ENCODE assay signal across 8 cellular contexts in the genomic region with DNA sequence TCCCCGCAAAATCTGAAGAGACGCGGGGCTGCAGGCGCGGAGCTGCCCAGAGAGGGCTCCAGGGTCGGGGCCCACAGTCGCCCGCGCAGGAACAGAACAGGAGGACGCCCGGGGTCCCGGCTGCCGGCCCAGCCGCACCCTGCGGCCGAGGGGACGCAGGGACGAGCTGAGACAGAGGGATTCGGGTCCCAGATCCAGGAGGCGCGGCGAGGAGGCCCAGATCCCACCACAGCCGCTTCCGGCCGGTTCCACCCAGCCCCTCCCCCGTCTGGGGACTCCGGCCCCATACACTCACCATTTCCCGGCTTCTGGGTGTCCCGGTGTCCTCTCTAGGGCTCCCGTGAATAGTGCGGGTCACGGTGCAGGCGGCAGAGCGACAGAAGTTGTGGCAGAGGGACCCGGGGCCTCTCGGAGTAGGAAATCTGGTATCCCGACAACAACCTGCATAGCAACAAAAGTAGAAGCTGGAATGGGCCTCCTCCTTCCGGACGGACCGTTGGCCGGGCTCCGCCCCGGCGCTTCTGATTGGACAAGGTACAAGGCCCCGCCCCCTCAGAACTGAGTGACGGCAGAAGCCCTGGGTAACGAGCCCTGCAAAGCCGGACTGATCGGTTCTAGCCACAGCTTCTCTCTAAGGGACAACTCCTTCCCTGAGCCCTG. TPM values are rescaled to one million over a fixed set of nuclear protein-coding genes. Genes with fewer than 3 reads are reported as not detected.
DNase-seq lines count a peak whose midpoint lies in the region; ATAC-seq, FAIRE-seq and TF ChIP-seq lines count a peak whose summit lies in the region.

ZNF20 (minus strand) TSS at position 466 of the 660 bp plus-strand sequence; CDS start at position 298, 168 bp downstream.

- peak; percentile 84 for ATAC-seq in GM21717 (IDR thresholded peaks at IDR 0.05; ENCODE audit: unreplicated experiment)
- peak; percentile 97 for ATAC-seq in activated T-helper 17 cell treated with anti-CD3 and anti-CD28 coated beads, Interleukin-2, amount 50 U/mL, for 72 hours (replicated peaks)
- peak; percentile 95 to 98 (median 96) for ATAC-seq in natural killer cell
- peak; percentile 94 to 96 for ATAC-seq in stimulated activated naive B cell treated with anti-CD40 and anti-IgM and Interleukin-4, amounts not matched to agents 10 μg/mL and 1 μg/mL and 100 μg/mL, for 72 hours (replicated peaks)

- peaks cover 20% of the 10 kb centered on the region for H3K36me3 ChIP-seq in KOPT-K1 (ENCODE audit: insufficient read depth, low read length)

- H3K4me3 Mint-ChIP-seq in activated T-helper 17 cell treated with anti-CD3 and anti-CD28 coated beads, Interleukin-2, amount 50 U/mL, for 72 hours, result peak within 1 kb of the TSS; percentile 88
- peak within 1 kb of the TSS; percentile 95 for H3K4me3 Mint-ChIP-seq in natural killer cell
- peak within 1 kb of the TSS; percentile 94 to 98 for H3K4me3 Mint-ChIP-seq in stimulated activated naive B cell treated with anti-CD40 and anti-IgM and Interleukin-4, amounts not matched to agents 10 μg/mL and 1 μg/mL and 100 μg/mL, for 72 hours

- H3K36me3 Mint-ChIP-seq in activated T-helper 17 cell treated with anti-CD3 and anti-CD28 coated beads, Interleukin-2, amount 50 U/mL, for 72 hours (ENCODE audit: low read depth), result peaks cover 24% of the 10 kb centered on the region
- peaks cover 1% of the 10 kb centered on the region for H3K36me3 Mint-ChIP-seq in natural killer cell
- peaks cover 10 to 21% of the 10 kb centered on the region in 2 donors for H3K36me3 Mint-ChIP-seq in stimulated activated naive B cell treated with anti-CD40 and anti-IgM and Interleukin-4, amounts not matched to agents 10 μg/mL and 1 μg/mL and 100 μg/mL, for 72 hours

- intact Hi-C loops in natural killer cell (cut with micrococcal nuclease), result loop anchor here (1.0 to 2.0 kb wide), 2 partner anchors 49 to 81 kb away; no protein-coding TSS in a partner anchor

- FAIRE-seq in RCC 7860 (lab: Jason Lieb, UNC), result peak; percentile 77

- no peak for TF ChIP-seq CTCF in natural killer cell (IDR thresholded peaks at IDR 0.05)

- peaks cover 26% of the 10 kb centered on the region for H3K4me1 Mint-ChIP-seq in activated T-helper 17 cell treated with anti-CD3 and anti-CD28 coated beads, Interleukin-2, amount 50 U/mL, for 72 hours
- peaks cover 35 to 38% of the 10 kb centered on the region in 2 donors for H3K4me1 Mint-ChIP-seq in natural killer cell
- H3K4me1 Mint-ChIP-seq in stimulated activated naive B cell treated with anti-CD40 and anti-IgM and Interleukin-4, amounts not matched to agents 10 μg/mL and 1 μg/mL and 100 μg/mL, for 72 hours, result peaks cover 24 to 38% of the 10 kb centered on the region in 2 donors

- H3K27ac ChIP-seq in KOPT-K1 (ENCODE audit: low read depth, low read length, poor library complexity, severe bottlenecking), result peak within 1 kb of the TSS; percentile 80

- no peaks in the 10 kb centered on the region for H3K9me3 Mint-ChIP-seq in activated T-helper 17 cell treated with anti-CD3 and anti-CD28 coated beads, Interleukin-2, amount 50 U/mL, for 72 hours
- H3K9me3 Mint-ChIP-seq in natural killer cell, result no peaks in the 10 kb centered on the region
- H3K9me3 Mint-ChIP-seq in stimulated activated naive B cell treated with anti-CD40 and anti-IgM and Interleukin-4, amounts not matched to agents 10 μg/mL and 1 μg/mL and 100 μg/mL, for 72 hours, result no peaks in the 10 kb centered on the region

- H3K27ac Mint-ChIP-seq in activated T-helper 17 cell treated with anti-CD3 and anti-CD28 coated beads, Interleukin-2, amount 50 U/mL, for 72 hours, result peak within 1 kb of the TSS; percentile 40
- H3K27ac Mint-ChIP-seq in natural killer cell, result peak within 1 kb of the TSS; percentile 79 to 90
- H3K27ac Mint-ChIP-seq in stimulated activated naive B cell treated with anti-CD40 and anti-IgM and Interleukin-4, amounts not matched to agents 10 μg/mL and 1 μg/mL and 100 μg/mL, for 72 hours, result peak within 1 kb of the TSS; percentile 93

- H3K27me3 Mint-ChIP-seq in activated T-helper 17 cell treated with anti-CD3 and anti-CD28 coated beads, Interleukin-2, amount 50 U/mL, for 72 hours, result no peaks in the 10 kb centered on the region
- H3K27me3 Mint-ChIP-seq in natural killer cell (ENCODE audit: low read depth in 2 of 2), result no peaks in the 10 kb centered on the region
- no peaks in the 10 kb centered on the region for H3K27me3 Mint-ChIP-seq in stimulated activated naive B cell treated with anti-CD40 and anti-IgM and Interleukin-4, amounts not matched to agents 10 μg/mL and 1 μg/mL and 100 μg/mL, for 72 hours

- DNase-seq in DMS153 treated with DMSO at 0.1 percent for 48 hours (lab: John Stamatoyannopoulos, UW; ENCODE audit: unreplicated experiment) (peak; percentile 86), RCC 7860 (ENCODE audit: low spot score) (peak; percentile 87), fibroblast of peridontal ligament (ENCODE audit: extremely low read depth) (peak; percentile 90), natural killer cell (peak; percentile 92)
- peak; percentile 86 for DNase-seq in stimulated activated naive B cell treated with anti-CD40 and anti-IgM and Interleukin-4, amounts not matched to agents 10 μg/mL and 1 μg/mL and 100 μg/mL, for 72 hours

- peaks cover 2% of the 10 kb centered on the region for H3K9me3 ChIP-seq in KOPT-K1 (ENCODE audit: insufficient read depth, low read length, poor library complexity, severe bottlenecking)

RNA-seq across cellular contexts. Expression of gene ZNF20, which starts in this region (rescaled TPM):
- 1 to 10 TPM; 1.7 to 3.5 TPM for total RNA-seq in activated T-helper 17 cell treated with anti-CD3 and anti-CD28 coated beads, Interleukin-2, amount 50 U/mL, for 72 hours
- 1 to 10 TPM; 4.2 to 9.0 (median 4.6) TPM for total RNA-seq in natural killer cell

Comparison
In these comparisons a context has a peak if more than half of its experiments do, and no peak if none do; other contexts are left out.
1. Peak in every context shown above with its lines: DNase-seq, ATAC-seq and H3K27ac ChIP-seq.
2. H3K27ac Mint-ChIP-seq: peak in every context shown above with its lines; median percentile 93 in stimulated activated naive B cell treated with anti-CD40 and anti-IgM and Interleukin-4, amounts not matched to agents 10 μg/mL and 1 μg/mL and 100 μg/mL, for 72 hours; 84 in natural killer cell; 40 in activated T-helper 17 cell treated with anti-CD3 and anti-CD28 coated beads, Interleukin-2, amount 50 U/mL, for 72 hours.